ENCODE assay signal across 11 cellular contexts in genomic region chr7:20021834-20022233, GRCh38.
A peak's percentile ranks its signal among the peaks of the same experiment; 100 is the strongest.
DNase-seq lines count a peak whose midpoint lies in the region; ATAC-seq, FAIRE-seq and TF ChIP-seq lines count a peak whose summit lies in the region.
"Had no signal": no experiment of that assay in that cellular context is flagged by ENCODE, and none has a peak within 500 bp of the region (broad histone marks: within the 10 kb centered on the region; RNA-seq: fewer than 3 reads in every experiment).

No MANE protein-coding gene starts in this region.

- in situ Hi-C loops in HepG2 (cut with HindIII; ENCODE audit: extremely low pct_ligation_motif_present, low pct_unique_long_range_greater_than_20kb): no loop called here

- H3K9me3 Mint-ChIP-seq in stimulated activated memory B cell treated with anti-CD40 and anti-IgM and Interleukin-4, amounts not matched to agents 10 μg/mL and 1 μg/mL and 100 μg/mL, for 72 hours: no peaks in the 10 kb centered on the region

- peaks cover 41% of the 10 kb centered on the region for H3K4me1 Mint-ChIP-seq in stimulated activated memory B cell treated with anti-CD40 and anti-IgM and Interleukin-4, amounts not matched to agents 10 μg/mL and 1 μg/mL and 100 μg/mL, for 72 hours
- H3K4me1 Mint-ChIP-seq: neural crest cell had no signal

- ATAC-seq in GM19351 (IDR thresholded peaks at IDR 0.05; ENCODE audit: unreplicated experiment): peak; percentile 83
- ATAC-seq in HG02852 (IDR thresholded peaks at IDR 0.05; ENCODE audit: unreplicated experiment): peak; percentile 62
- peak; percentile 94 for ATAC-seq in stimulated activated memory B cell treated with anti-CD40 and anti-IgM and Interleukin-4, amounts not matched to agents 10 μg/mL and 1 μg/mL and 100 μg/mL, for 72 hours
- ATAC-seq in HepG2: no peak
- no peak for ATAC-seq in foreskin keratinocyte
- ATAC-seq: heart right ventricle had no signal

- H3K4me2 ChIP-seq in HepG2 (ENCODE audit: low read depth, low read length): no peak overlapping the region
- H3K4me2 ChIP-seq: KMS-11 had no signal

- no peak overlapping the region for H3K27ac Mint-ChIP-seq in stimulated activated memory B cell treated with anti-CD40 and anti-IgM and Interleukin-4, amounts not matched to agents 10 μg/mL and 1 μg/mL and 100 μg/mL, for 72 hours

- H3K4me1 ChIP-seq in HepG2 (ENCODE audit: insufficient read depth, low read length): no peaks in the 10 kb centered on the region
- H3K4me1 ChIP-seq in foreskin keratinocyte: no peaks in the 10 kb centered on the region
- H3K4me1 ChIP-seq: heart right ventricle had no signal

- CTCF ChIA-PET in HepG2 (lab: Yijun Ruan, JAX; ENCODE audit: low intra/inter-chr PET ratio, low total read pairs): no interaction called here

- POLR2A ChIA-PET in HepG2 (lab: Yijun Ruan, JAX): no interaction called here

- no peak for TF ChIP-seq EP300 in HepG2 (IDR thresholded peaks at IDR 0.05; ENCODE audit: low read depth in 2 of 2, low read length in 2 of 2)
- TF ChIP-seq EP300 in HepG2 (CRISPR knock-in tag; IDR thresholded peaks at IDR 0.05; ENCODE audit: borderline replicate concordance): no peak

- H3K27ac ChIP-seq in HepG2 (ENCODE audit: extremely low read length, insufficient read depth, low read length) (no peak overlapping the region), foreskin keratinocyte (no peak overlapping the region)
- H3K27ac ChIP-seq: heart right ventricle, KMS-11 had no signal

- no peaks in the 10 kb centered on the region for H3K36me3 Mint-ChIP-seq in stimulated activated memory B cell treated with anti-CD40 and anti-IgM and Interleukin-4, amounts not matched to agents 10 μg/mL and 1 μg/mL and 100 μg/mL, for 72 hours

- intact Hi-C loops in HepG2 (cut with micrococcal nuclease; ENCODE audit: unreplicated experiment): no loop called here

- no peak overlapping the region for H3K9ac ChIP-seq in HepG2 (ENCODE audit: insufficient read depth, low read depth, low read length)
- H3K9ac ChIP-seq: KMS-11 had no signal

- no peaks in the 10 kb centered on the region for H3K79me2 ChIP-seq in HepG2 (ENCODE audit: insufficient read depth, low read length)

- no peak overlapping the region for H3K4me3 Mint-ChIP-seq in stimulated activated memory B cell treated with anti-CD40 and anti-IgM and Interleukin-4, amounts not matched to agents 10 μg/mL and 1 μg/mL and 100 μg/mL, for 72 hours
- H3K4me3 Mint-ChIP-seq: neural crest cell had no signal

- no peak overlapping the region for H2AFZ ChIP-seq in HepG2 (ENCODE audit: low read length)

- no TSS peak for BruUV-seq in HepG2 (replicated peaks; lab: Mats Ljungman, UMichigan)

- no peak for TF ChIP-seq RAD21 in HepG2 (CRISPR knock-in tag; IDR thresholded peaks at IDR 0.05)

- no peak for TF ChIP-seq CTCF in HepG2 (CRISPR knock-in tag; IDR thresholded peaks at IDR 0.05)
- TF ChIP-seq CTCF in foreskin keratinocyte (conservative IDR thresholded peaks at IDR 0.05): no peak

- H3K27me3 ChIP-seq in HepG2 (ENCODE audit: control insufficient read depth in 1 of 2, insufficient read depth in 2 of 2, low read length in 2 of 2) (no peaks in the 10 kb centered on the region), foreskin keratinocyte (no peaks in the 10 kb centered on the region)
- H3K27me3 ChIP-seq: heart right ventricle had no signal

- WGBS in HepG2 (ENCODE audit: low lambda C conversion rate): 0% methylated on average over 1 of the region's 1 CpG

- DNase-seq in M059J (ENCODE audit: low read depth) (peak; percentile 74), HepG2 (ENCODE audit: low spot score) (no peak), mesenteric fat pad (ENCODE audit: low spot score) (no peak), foreskin keratinocyte (no peak)
- DNase-seq: cerebellar nuclear complex, heart right ventricle had no signal

- H3K4me3 ChIP-seq in HepG2 (replicated peaks in 1 of 3; ENCODE audit: insufficient read depth in 1 of 3, low read depth in 2 of 3, low read length in 3 of 3): no peak overlapping the region
- H3K4me3 ChIP-seq: heart right ventricle had no signal

- no peak for FAIRE-seq in HepG2 (lab: Jason Lieb, UNC)

- H3K9me3 ChIP-seq in HepG2 (ENCODE audit: low read length): peaks cover 36% of the 10 kb centered on the region

- H3K36me3 ChIP-seq in HepG2 (replicated peaks in 1 of 2; ENCODE audit: control insufficient read depth in 1 of 2, insufficient read depth in 2 of 2, low read length in 2 of 2): no peaks in the 10 kb centered on the region
- H3K36me3 ChIP-seq: heart right ventricle had no signal

- H4K20me1 ChIP-seq in HepG2 (ENCODE audit: insufficient read depth, low read length): no peaks in the 10 kb centered on the region

- H3K27me3 Mint-ChIP-seq in stimulated activated memory B cell treated with anti-CD40 and anti-IgM and Interleukin-4, amounts not matched to agents 10 μg/mL and 1 μg/mL and 100 μg/mL, for 72 hours: no peaks in the 10 kb centered on the region

- TF ChIP-seq POLR2A in HepG2 (IDR thresholded peaks at IDR 0.05; ENCODE audit: insufficient read depth in 1 of 2, low read depth in 2 of 2, low read length in 2 of 2): no peak

TF ChIP-seq in HepG2, 621 proteins besides CTCF, POLR2A, EP300 and RAD21:
- TF ChIP-seq ZNF367 (CRISPR knock-in tag; IDR thresholded peaks at IDR 0.05; ENCODE audit: borderline replicate concordance) (no peak), ZC3H4 (CRISPR knock-in tag; IDR thresholded peaks at IDR 0.05; ENCODE audit: borderline replicate concordance) (no peak), NAIF1 (CRISPR knock-in tag; IDR thresholded peaks at IDR 0.05; ENCODE audit: borderline replicate concordance) (no peak), CSRNP2 (CRISPR knock-in tag; conservative IDR thresholded peaks at IDR 0.05; ENCODE audit: low read depth) (no peak), MXD3 (CRISPR knock-in tag; IDR thresholded peaks at IDR 0.05) (no peak), ATM (IDR thresholded peaks at IDR 0.05; ENCODE audit: borderline replicate concordance) (no peak), ARNTL (CRISPR knock-in tag; IDR thresholded peaks at IDR 0.05) (no peak), TFE3 (CRISPR knock-in tag; IDR thresholded peaks at IDR 0.05) (no peak), ZNF530 (CRISPR knock-in tag; IDR thresholded peaks at IDR 0.05; ENCODE audit: low read depth) (no peak), SPEN (CRISPR knock-in tag; IDR thresholded peaks at IDR 0.05; ENCODE audit: low read depth) (no peak), IKZF4 (CRISPR knock-in tag; IDR thresholded peaks at IDR 0.05; ENCODE audit: borderline replicate concordance, low read depth, not compliant biosample characterization) (no peak), ZNF780A (CRISPR knock-in tag; IDR thresholded peaks at IDR 0.05) (no peak), LCORL (IDR thresholded peaks at IDR 0.05) (no peak), LCORL (CRISPR knock-in tag; IDR thresholded peaks at IDR 0.05) (no peak), KDM3A (CRISPR knock-in tag; IDR thresholded peaks at IDR 0.05; ENCODE audit: low read depth) (no peak), NFYB (CRISPR knock-in tag; IDR thresholded peaks at IDR 0.05) (no peak), ZNF432 (CRISPR knock-in tag; IDR thresholded peaks at IDR 0.05; ENCODE audit: borderline replicate concordance) (no peak)

Comparison
In these comparisons a context has a peak if more than half of its experiments do, and no peak if none do; other contexts are left out.
1. ATAC-seq: peak in GM19351 (single experiment), HG02852 (single experiment) and stimulated activated memory B cell treated with anti-CD40 and anti-IgM and Interleukin-4, amounts not matched to agents 10 μg/mL and 1 μg/mL and 100 μg/mL, for 72 hours (single experiment); none in HepG2 (single experiment) and foreskin keratinocyte (single experiment).